ENCODE assay signal across 24 cellular contexts in the genomic region with DNA sequence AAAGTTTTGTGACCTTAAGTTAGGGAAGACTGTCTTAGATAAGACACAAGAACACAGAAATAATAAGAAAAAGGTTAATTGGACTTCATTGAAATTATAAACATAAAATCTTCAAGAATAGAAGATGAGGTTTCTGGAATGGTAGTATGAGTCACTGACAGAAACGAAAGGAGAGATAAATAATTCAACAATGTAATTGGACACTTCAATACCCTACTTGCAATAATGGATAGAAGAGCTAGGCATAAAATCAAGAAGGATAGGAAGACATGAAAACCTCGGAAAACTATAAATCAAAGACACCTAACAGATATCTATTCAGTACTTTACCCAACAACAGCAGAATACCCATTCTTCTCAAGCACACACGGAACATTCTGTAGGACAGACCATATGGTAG. TPM values are rescaled to one million over a fixed set of nuclear protein-coding genes. Genes with fewer than 3 reads are reported as not detected.
DNase-seq lines count a peak whose midpoint lies in the region; ATAC-seq, FAIRE-seq and TF ChIP-seq lines count a peak whose summit lies in the region.
"Had no signal": no experiment of that assay in that cellular context is flagged by ENCODE, and none has a peak within 500 bp of the region (broad histone marks: within the 10 kb centered on the region; RNA-seq: fewer than 3 reads in every experiment).

No MANE protein-coding gene starts in this region.

- TF ChIP-seq RAD21 in HepG2 (CRISPR knock-in tag; IDR thresholded peaks at IDR 0.05) (no peak), IMR-90 (IDR thresholded peaks at IDR 0.05; ENCODE audit: low read length) (no peak)

- dilution Hi-C loops in IMR-90 (cut with HindIII; ENCODE audit: low sequenced_read_pairs, unreplicated experiment) = no loop called here

- H2BK5ac ChIP-seq in IMR-90 (ENCODE audit: low read depth, low read length, poor library complexity, severe bottlenecking) = no peak overlapping the region

- in situ Hi-C loops in HepG2 (cut with HindIII; ENCODE audit: extremely low pct_ligation_motif_present, low pct_unique_long_range_greater_than_20kb) (loop anchor here (5.0 to 25.0 kb wide), 2 partner anchors 129 to 249 kb away; no protein-coding TSS in a partner anchor), IMR-90 (cut with MboI; ENCODE audit: low sequenced_read_pairs) (loop anchor here (25.0 kb wide), 1 partner anchor 674 kb away; a partner anchor contains a TSS), Panc1 (cut with HindIII; ENCODE audit: low pct_unique_long_range_greater_than_20kb, low sequenced_read_pairs) (no loop called here)

- H2AK9ac ChIP-seq in IMR-90 (replicated peaks; ENCODE audit: low read depth, low read length, poor library complexity) = no peak overlapping the region

- WGBS in HepG2 (ENCODE audit: low lambda C conversion rate) = 59% methylated on average over 3 of the region's 3 CpGs
- WGBS in right lobe of liver (ENCODE audit: insufficient coverage, low coverage, low lambda C conversion rate, missing lambda C conversion rate) = 80% methylated on average over 3 of the region's 3 CpGs
- no CpG with 5 or more reads among the region's 3 CpGs for WGBS in IMR-90 (ENCODE audit: extremely low coverage in 2 of 2, insufficient read length in 1 of 2), 2 experiments

- FAIRE-seq in HepG2 (lab: Jason Lieb, UNC) (no peak), HTR-8/SVneo (lab: Jason Lieb, UNC) (no peak)
- FAIRE-seq: A549, D721Med, GM12891, GM19239 had no signal

- H3K23ac ChIP-seq in IMR-90 (ENCODE audit: low read depth, low read length) = no peak overlapping the region

- POLR2A ChIA-PET in HepG2 (lab: Yijun Ruan, JAX) (no interaction called here), IMR-90 (lab: Charles Lee; ENCODE audit: unreplicated experiment) (no interaction called here), Panc1 (lab: Charles Lee) (no interaction called here)

- H3K27ac ChIP-seq in HepG2 (ENCODE audit: extremely low read length, insufficient read depth, low read length) (no peak overlapping the region), right lobe of liver (no peak overlapping the region), IMR-90 (ENCODE audit: insufficient read depth, low read length) (no peak overlapping the region), Panc1 (ENCODE audit: low read length) (peak overlapping the region; percentile 55; the same call in 1 of the 2 replicates)
- H3K27ac ChIP-seq: 22Rv1, A549, BLaER1 had no signal

- H3K18ac ChIP-seq in IMR-90 (ENCODE audit: low read depth, low read length) = no peak overlapping the region

- H4K20me1 ChIP-seq in HepG2 (ENCODE audit: insufficient read depth, low read length) (no peaks in the 10 kb centered on the region), IMR-90 (ENCODE audit: insufficient read depth, low read length) (no peaks in the 10 kb centered on the region)
- H4K20me1 ChIP-seq: BLaER1 had no signal

- H3K4me2 ChIP-seq in HepG2 (ENCODE audit: low read depth, low read length) (no peak overlapping the region), IMR-90 (ENCODE audit: low read depth, low read length) (no peak overlapping the region)
- H3K4me2 ChIP-seq: A549, BLaER1 had no signal

- CTCF ChIA-PET in HepG2 (lab: Yijun Ruan, JAX; ENCODE audit: low intra/inter-chr PET ratio, low total read pairs) (no interaction called here), IMR-90 (lab: Yijun Ruan, JAX) (no interaction called here), Panc1 (lab: Charles Lee) (interaction anchor here (1.0 kb wide), 1 partner anchor 60 kb away, joined by 3 read pairs; no protein-coding TSS in a partner anchor)

- H2BK15ac ChIP-seq in IMR-90 (ENCODE audit: low read depth, low read length) = no peak overlapping the region

- H3K9ac ChIP-seq in HepG2 (ENCODE audit: insufficient read depth, low read depth, low read length) = no peak overlapping the region
- H3K9ac ChIP-seq in IMR-90 (ENCODE audit: low read depth, low read length) = no peak overlapping the region
- H3K9ac ChIP-seq: BLaER1 had no signal

- no peak overlapping the region for H3K56ac ChIP-seq in IMR-90 (ENCODE audit: extremely low read depth, insufficient read depth, low read length)

- H3K9me3 ChIP-seq in HepG2 (ENCODE audit: low read length) = no peaks in the 10 kb centered on the region
- no peaks in the 10 kb centered on the region for H3K9me3 ChIP-seq in right lobe of liver
- peaks cover 5% of the 10 kb centered on the region for H3K9me3 ChIP-seq in IMR-90 (ENCODE audit: control insufficient read depth, insufficient read depth, low read length)
- H3K9me3 ChIP-seq in Panc1 (ENCODE audit: control insufficient read depth, insufficient read depth, low read depth, low read length) = peaks cover 13% of the 10 kb centered on the region; the same call in 1 of the 2 replicates
- H3K9me3 ChIP-seq: BE2C, BLaER1 had no signal

- no peak overlapping the region for H2BK120ac ChIP-seq in IMR-90 (ENCODE audit: low read depth, low read length)

- H3K36me3 ChIP-seq in HepG2 (replicated peaks in 1 of 2; ENCODE audit: control insufficient read depth in 1 of 2, insufficient read depth in 2 of 2, low read length in 2 of 2) = no peaks in the 10 kb centered on the region
- H3K36me3 ChIP-seq in right lobe of liver = no peaks in the 10 kb centered on the region
- H3K36me3 ChIP-seq in IMR-90 (ENCODE audit: control insufficient read depth, insufficient read depth, low read length) = no peaks in the 10 kb centered on the region
- no peaks in the 10 kb centered on the region for H3K36me3 ChIP-seq in Panc1 (ENCODE audit: control insufficient read depth, insufficient read depth, low read length)
- H3K36me3 ChIP-seq: BE2C, BLaER1 had no signal

- TF ChIP-seq CTCF in HepG2 (CRISPR knock-in tag; IDR thresholded peaks at IDR 0.05) (no peak), right lobe of liver (IDR thresholded peaks at IDR 0.05) (no peak), IMR-90 (conservative IDR thresholded peaks at IDR 0.05; ENCODE audit: low read depth, low read length) (no peak), Panc1 (IDR thresholded peaks at IDR 0.05) (no peak)

- no peak overlapping the region for H3K4ac ChIP-seq in IMR-90 (ENCODE audit: low read depth, low read length)

- no peak for DNase-seq in HepG2 (ENCODE audit: low spot score)
- DNase-seq in right lobe of liver = no peak
- peak; percentile 43 for DNase-seq in IMR-90
- DNase-seq in Panc1 (ENCODE audit: low read depth, low spot score) = no peak
- peak; percentile 57 for DNase-seq in iris pigment epithelial cell (ENCODE audit: low read depth)
- DNase-seq in activated T-cell treated with anti-CD3 and anti-CD28 coated beads for 4 hours = no peak
- no peak for DNase-seq in cerebellar nuclear complex (lab: John Stamatoyannopoulos, UW)
- no peak for DNase-seq in HTR-8/SVneo (ENCODE audit: insufficient read length, low spot score)
- DNase-seq: BE2C; C1 segment of cervical spinal cord; CD4-positive, alpha-beta memory T cell; CD4-positive, CD25-positive, alpha-beta regulatory T cell; CD8-positive, alpha-beta memory T cell; COR-L47; DMS79 treated with DMSO at 0.1 percent for 48 hours; GF-D8 had no signal

- BruUV-seq in HepG2 (replicated peaks; lab: Mats Ljungman, UMichigan) (no TSS peak), IMR-90 (replicated peaks; lab: Mats Ljungman, UMichigan) (no TSS peak), Panc1 (replicated peaks; lab: Mats Ljungman, UMichigan) (no TSS peak)

- H3K79me2 ChIP-seq in HepG2 (ENCODE audit: insufficient read depth, low read length) = no peaks in the 10 kb centered on the region

- H3K79me1 ChIP-seq in IMR-90 (ENCODE audit: low read depth in 1 of 2, low read length in 2 of 2) = no peaks in the 10 kb centered on the region

- ATAC-seq in HepG2 (no peak), right lobe of liver (no peak), IMR-90 (ENCODE audit: low read depth) (no peak), Panc1 (no peak)
- ATAC-seq: A549 had no signal

- no peak overlapping the region for H2BK20ac ChIP-seq in IMR-90 (ENCODE audit: low read depth, low read length)

- H3K4me3 ChIP-seq in HepG2 (replicated peaks in 1 of 3; ENCODE audit: insufficient read depth in 1 of 3, low read depth in 2 of 3, low read length in 3 of 3) (no peak overlapping the region), right lobe of liver (no peak overlapping the region), IMR-90 (ENCODE audit: insufficient read depth, low read depth, low read length) (no peak overlapping the region), Panc1 (ENCODE audit: low read depth in 2 of 2, low read length in 2 of 2) (no peak overlapping the region)
- H3K4me3 ChIP-seq: A549, BLaER1 had no signal

- no peaks in the 10 kb centered on the region for H3K27me3 ChIP-seq in HepG2 (ENCODE audit: control insufficient read depth in 1 of 2, insufficient read depth in 2 of 2, low read length in 2 of 2)
- H3K27me3 ChIP-seq in right lobe of liver = no peaks in the 10 kb centered on the region
- H3K27me3 ChIP-seq in IMR-90 (ENCODE audit: control insufficient read depth, insufficient read depth, low read length) = no peaks in the 10 kb centered on the region
- H3K27me3 ChIP-seq in Panc1 (ENCODE audit: control insufficient read depth, insufficient read depth, low read length) = no peaks in the 10 kb centered on the region
- H3K27me3 ChIP-seq: BE2C, BLaER1 had no signal

- H4K91ac ChIP-seq in IMR-90 (ENCODE audit: insufficient read depth, low read depth, low read length) = no peak overlapping the region

- TF ChIP-seq POLR2A in HepG2 (IDR thresholded peaks at IDR 0.05; ENCODE audit: insufficient read depth in 1 of 2, low read depth in 2 of 2, low read length in 2 of 2) (no peak), right lobe of liver (IDR thresholded peaks at IDR 0.05) (no peak), IMR-90 (IDR thresholded peaks at IDR 0.05; ENCODE audit: low read depth, low read length) (no peak)

- no peak for TF ChIP-seq EP300 in HepG2 (IDR thresholded peaks at IDR 0.05; ENCODE audit: low read depth in 2 of 2, low read length in 2 of 2)
- no peak for TF ChIP-seq EP300 in HepG2 (CRISPR knock-in tag; IDR thresholded peaks at IDR 0.05; ENCODE audit: borderline replicate concordance)

- H4K8ac ChIP-seq in IMR-90 (ENCODE audit: low read depth in 2 of 2, low read length in 2 of 2) = no peak overlapping the region

- intact Hi-C loops in HepG2 (cut with micrococcal nuclease; ENCODE audit: unreplicated experiment) = no loop called here
- intact Hi-C loops in right lobe of liver (cut with DNase I) = loop anchor here in 1 of 2 donors (10.0 kb wide), 1 partner anchor 51 kb away; a partner anchor contains a TSS
- intact Hi-C loops in IMR-90 (cut with micrococcal nuclease) = no loop called here
- intact Hi-C loops in Panc1 (cut with micrococcal nuclease; ENCODE audit: unreplicated experiment) = no loop called here

- H4K5ac ChIP-seq in IMR-90 (ENCODE audit: low read depth, low read length) = no peak overlapping the region

- no peak overlapping the region for H3K14ac ChIP-seq in IMR-90 (replicated peaks; ENCODE audit: low read depth, low read length)

- H2AK5ac ChIP-seq in IMR-90 (ENCODE audit: low read depth, low read length) = no peak overlapping the region

- H3K4me1 ChIP-seq in HepG2 (ENCODE audit: insufficient read depth, low read length) (0 out of 2 replicates have a peak, but pooled peaks cover 5% of the 10 kb centered on the region), right lobe of liver (no peaks in the 10 kb centered on the region), IMR-90 (ENCODE audit: control insufficient read depth, insufficient read depth, low read length) (peaks cover 7% of the 10 kb centered on the region), Panc1 (ENCODE audit: control insufficient read depth, insufficient read depth, low read length) (peaks cover 28% of the 10 kb centered on the region)

- H3K9me1 ChIP-seq in IMR-90 (ENCODE audit: insufficient read depth, low read length) = peaks cover 2% of the 10 kb centered on the region; the same call in 1 of the 2 replicates

- H2AFZ ChIP-seq in HepG2 (ENCODE audit: low read length) = no peak overlapping the region
- H2AFZ ChIP-seq in IMR-90 (replicated peaks; ENCODE audit: low read length, poor library complexity) = no peak overlapping the region

RNA-seq across cellular contexts. Expression of a gene that starts 15.9 kb away (rescaled TPM):
- total RNA-seq in HepG2 (2016; rRNA removed; fragmentation: Illumina TruSeq; extraction: Trizol) (22.2 and 37.9 TPM in 2 replicates), right lobe of liver (10 to 100 TPM; 25.3 to 38.5 (median 35.3) TPM), IMR-90 (2012; rRNA removed) (64.2 and 103 TPM in 2 replicates), Panc1 (2021; ENCODE audit: unreplicated experiment) (50.7 TPM)
- total RNA-seq in HepG2 (2016; cell fraction: cytosol; rRNA removed; fragmentation: Illumina TruSeq; extraction: Trizol; ENCODE audit: low read depth) = 3.8 and 4.9 TPM in 2 replicates
- total RNA-seq in HepG2 (2016; cell fraction: insoluble cytoplasmic fraction; rRNA removed; fragmentation: Illumina TruSeq; extraction: Trizol) = 21.6 and 36.2 TPM in 2 replicates
- total RNA-seq in HepG2 (2016; cell fraction: membrane; rRNA removed; fragmentation: Illumina TruSeq; extraction: Trizol) = 10.8 and 12.8 TPM in 2 replicates
- 33.7 and 34.4 TPM in 2 replicates for total RNA-seq in HepG2 (2016; cell fraction: nucleus; rRNA removed; fragmentation: Illumina TruSeq; extraction: Trizol)
- polyA plus RNA-seq in HepG2 (2011; rRNA removed) (14.1 and 17.3 TPM in 2 replicates), IMR-90 (2012; rRNA removed) (39.7 and 50.4 TPM in 2 replicates)
- 12.4 and 18.8 TPM in 2 replicates for polyA plus RNA-seq in HepG2 (2011; cell fraction: cytosol; rRNA removed)
- 6.1 and 11.0 TPM in 2 replicates for polyA plus RNA-seq in HepG2 (2011; cell fraction: nucleus; rRNA removed)
- polyA plus RNA-seq in HepG2 (2012) = 12.0 TPM in 2 replicates
- polyA plus RNA-seq in HepG2 (2016; cell fraction: cytosol; fragmentation: Illumina TruSeq; extraction: Trizol; ENCODE audit: low read depth) = 3.1 and 3.5 TPM in 2 replicates
- polyA plus RNA-seq in HepG2 (2016; cell fraction: insoluble cytoplasmic fraction; fragmentation: Illumina TruSeq; extraction: Trizol; ENCODE audit: low read depth) = 14.9 and 17.8 TPM in 2 replicates
- 6.8 and 8.3 TPM in 2 replicates for polyA plus RNA-seq in HepG2 (2016; cell fraction: membrane; fragmentation: Illumina TruSeq; extraction: Trizol; ENCODE audit: low read depth)
- polyA plus RNA-seq in HepG2 (2016; cell fraction: nucleus; fragmentation: Illumina TruSeq; extraction: Trizol; ENCODE audit: insufficient read depth, low read depth) = 32.0 and 32.3 TPM in 2 replicates
- polyA minus RNA-seq in HepG2 (2011; rRNA and poly(A)+ RNA removed; ENCODE audit: low replicate concordance) = 33.8 and 90.6 TPM in 2 replicates
- polyA minus RNA-seq in HepG2 (2011; cell fraction: cytosol; rRNA and poly(A)+ RNA removed) = 8.3 and 9.5 TPM in 2 replicates
- polyA minus RNA-seq in HepG2 (2011; cell fraction: nucleus; rRNA and poly(A)+ RNA removed) = 26.8 and 27.5 TPM in 2 replicates
- polyA plus RNA-seq in IMR-90 (2012; cell fraction: cytosol; rRNA removed) = 24.2 and 24.8 TPM in 2 replicates
- polyA plus RNA-seq in IMR-90 (2012; cell fraction: nucleus; rRNA removed; ENCODE audit: low replicate concordance) = 10.2 and 33.8 TPM in 2 replicates
- 26.5 TPM for polyA plus RNA-seq in Panc1 (2012; ENCODE audit: insufficient read length)

RNA-seq across cellular contexts. Expression of a gene that starts 53.7 kb away (rescaled TPM):
- total RNA-seq in HepG2 (2016; rRNA removed; fragmentation: Illumina TruSeq; extraction: Trizol) (not detected in 2 replicates), right lobe of liver (1 to 10 TPM; 1.8 to 9.2 (median 7.0) TPM), IMR-90 (2012; rRNA removed) (0.90 and 1.9 TPM in 2 replicates), Panc1 (2021; ENCODE audit: unreplicated experiment) (1.3 TPM)
- total RNA-seq in HepG2 (2016; cell fraction: cytosol; rRNA removed; fragmentation: Illumina TruSeq; extraction: Trizol; ENCODE audit: low read depth) = not detected in 2 replicates
- not detected in 2 replicates for total RNA-seq in HepG2 (2016; cell fraction: insoluble cytoplasmic fraction; rRNA removed; fragmentation: Illumina TruSeq; extraction: Trizol)
- not detected in 2 replicates for total RNA-seq in HepG2 (2016; cell fraction: membrane; rRNA removed; fragmentation: Illumina TruSeq; extraction: Trizol)
- not detected in 2 replicates for total RNA-seq in HepG2 (2016; cell fraction: nucleus; rRNA removed; fragmentation: Illumina TruSeq; extraction: Trizol)
- polyA plus RNA-seq in HepG2 (2011; rRNA removed) (not detected in 2 replicates), IMR-90 (2012; rRNA removed) (2.6 and 3.0 TPM in 2 replicates)
- not detected in 2 replicates for polyA plus RNA-seq in HepG2 (2011; cell fraction: cytosol; rRNA removed)
- not detected in 2 replicates for polyA plus RNA-seq in HepG2 (2011; cell fraction: nucleus; rRNA removed)
- polyA plus RNA-seq in HepG2 (2012) = not detected in 2 replicates
- polyA plus RNA-seq in HepG2 (2016; cell fraction: cytosol; fragmentation: Illumina TruSeq; extraction: Trizol; ENCODE audit: low read depth) = not detected in 2 replicates
- polyA plus RNA-seq in HepG2 (2016; cell fraction: insoluble cytoplasmic fraction; fragmentation: Illumina TruSeq; extraction: Trizol; ENCODE audit: low read depth) = not detected in 2 replicates
- not detected in 2 replicates for polyA plus RNA-seq in HepG2 (2016; cell fraction: membrane; fragmentation: Illumina TruSeq; extraction: Trizol; ENCODE audit: low read depth)
- polyA plus RNA-seq in HepG2 (2016; cell fraction: nucleus; fragmentation: Illumina TruSeq; extraction: Trizol; ENCODE audit: insufficient read depth, low read depth) = not detected in 2 replicates
- polyA minus RNA-seq in HepG2 (2011; rRNA and poly(A)+ RNA removed; ENCODE audit: low replicate concordance) = 0.63 TPM in 1 of 2 replicates, not detected in the other
- not detected in 2 replicates for polyA minus RNA-seq in HepG2 (2011; cell fraction: cytosol; rRNA and poly(A)+ RNA removed)
- not detected in 2 replicates for polyA minus RNA-seq in HepG2 (2011; cell fraction: nucleus; rRNA and poly(A)+ RNA removed)
- polyA plus RNA-seq in IMR-90 (2012; cell fraction: cytosol; rRNA removed) = 1.9 and 11.6 TPM in 2 replicates
- 3.8 and 4.0 TPM in 2 replicates for polyA plus RNA-seq in IMR-90 (2012; cell fraction: nucleus; rRNA removed; ENCODE audit: low replicate concordance)
- polyA plus RNA-seq in Panc1 (2012; ENCODE audit: insufficient read length) = 0.46 TPM
- total RNA-seq: A172; CD4-positive, alpha-beta memory T cell; CD4-positive, CD25-positive, alpha-beta regulatory T cell; CD8-positive, alpha-beta memory T cell had no signal
- polyA plus RNA-seq: CD14-positive monocyte; CD4-positive, alpha-beta memory T cell; CD4-positive, CD25-positive, alpha-beta regulatory T cell; CD8-positive, alpha-beta memory T cell had no signal

Comparison
In these comparisons a context has a peak if more than half of its experiments do, and no peak if none do; other contexts are left out.
1. DNase-seq: peak in IMR-90 (single experiment) and iris pigment epithelial cell (single experiment); none in HepG2 (single experiment), right lobe of liver (0 of 3), Panc1 (single experiment), activated T-cell treated with anti-CD3 and anti-CD28 coated beads for 4 hours (single experiment), cerebellar nuclear complex (0 of 2) and HTR-8/SVneo (single experiment).